In genomic region chr1:8463144-8463927, GRCh38 we compare ENCODE assay signal across 9 cellular contexts.
DNase-seq lines count a peak whose midpoint lies in the region; FAIRE-seq and TF ChIP-seq lines count a peak whose summit lies in the region.
"Had no signal": no experiment of that assay in that cellular context is flagged by ENCODE, and none has a peak within 500 bp of the region (broad histone marks: within the 10 kb centered on the region; RNA-seq: fewer than 3 reads in every experiment).

No MANE protein-coding gene starts in this region.

- H4K20me1 ChIP-seq in OCI-LY7 (ENCODE audit: insufficient read depth, low read length) (no peaks in the 10 kb centered on the region), H1 (replicated peaks in 1 of 2; ENCODE audit: control insufficient read depth in 1 of 2, insufficient read depth in 2 of 2, low read length in 2 of 2) (peaks cover 0 to 2% of the 10 kb centered on the region in 2 experiments)

- H2AFZ ChIP-seq in OCI-LY7 (ENCODE audit: low read length) (no peak overlapping the region; the same call in 1 of the 2 replicates), H1 (ENCODE audit: low read length) (no peak overlapping the region)

- TF ChIP-seq CTCF in OCI-LY7 (conservative IDR thresholded peaks at IDR 0.05; ENCODE audit: low read length) (no peak), H1 (IDR thresholded peaks at IDR 0.05; ENCODE audit: control extremely low read depth in 1 of 3, insufficient read depth in 1 of 3, low read depth in 1 of 3, low read length in 3 of 3) (no peak)

- DNase-seq in DMS 273 (lab: John Stamatoyannopoulos, UW; ENCODE audit: unreplicated experiment) (peak; percentile 39), DMS 273 treated with DMSO at 0.1 percent for 48 hours (lab: John Stamatoyannopoulos, UW) (no peak), OCI-LY7 (ENCODE audit: low spot score) (peak; percentile 42), H1 (ENCODE audit: low read depth in 1 of 2, low spot score in 2 of 2) (no peak), NCI-H526 (lab: John Stamatoyannopoulos, UW) (no peak), NCI-H1694 (lab: John Stamatoyannopoulos, UW) (no peak)
- no peak for DNase-seq in activated effector memory CD4-positive, alpha-beta T cell treated with anti-CD3 and anti-CD28 coated beads, Interleukin-2, amount 50 U/mL, for 16 hours

- no peak overlapping the region for H4K8ac ChIP-seq in H1 (ENCODE audit: extremely low read depth, insufficient read depth, low read length)

- H3K9me3 ChIP-seq in OCI-LY7 (ENCODE audit: low read length) (no peaks in the 10 kb centered on the region), H1 (ENCODE audit: insufficient read depth in 2 of 2, low read depth in 1 of 2, low read length in 1 of 2) (no peaks in the 10 kb centered on the region), muscle layer of colon (ENCODE audit: low read length) (no peaks in the 10 kb centered on the region)

- H3K36me3 ChIP-seq in OCI-LY7 (ENCODE audit: insufficient read depth, low read length) = peaks cover 30% of the 10 kb centered on the region; the same call in 1 of the 2 replicates
- H3K36me3 ChIP-seq in H1 (ENCODE audit: control insufficient read depth in 2 of 4, insufficient read depth in 4 of 4, low read length in 3 of 4) = no peaks in the 10 kb centered on the region; a peak in 1 of 8 replicates
- H3K36me3 ChIP-seq in muscle layer of colon (ENCODE audit: insufficient read depth, low read length) = peaks cover 7% of the 10 kb centered on the region

- H3K4me1 ChIP-seq in OCI-LY7 (ENCODE audit: insufficient read depth, low read length, poor library complexity, severe bottlenecking) (peaks cover 94% of the 10 kb centered on the region), H1 (replicated peaks in 1 of 4; ENCODE audit: control insufficient read depth in 3 of 4, insufficient read depth in 4 of 4, low read length in 3 of 4) (peaks cover 15 to 37% (median 25%) of the 10 kb centered on the region in 4 experiments), muscle layer of colon (ENCODE audit: insufficient read depth, low read length) (peaks cover 61% of the 10 kb centered on the region)

- TF ChIP-seq POLR2A in H1 (IDR thresholded peaks at IDR 0.05; ENCODE audit: control extremely low read depth in 1 of 2, low read depth in 2 of 2, low read length in 2 of 2) = no peak

- no peak overlapping the region; the same call in 1 of the 2 replicates for H2BK20ac ChIP-seq in H1 (ENCODE audit: low read length)

- no peak for TF ChIP-seq EP300 in H1 (IDR thresholded peaks at IDR 0.05; ENCODE audit: borderline replicate concordance in 1 of 2, low read depth in 2 of 2, low read length in 2 of 2)

- no peak overlapping the region for H3K14ac ChIP-seq in H1 (ENCODE audit: insufficient read length)

- no peak for TF ChIP-seq RAD21 in H1 (IDR thresholded peaks at IDR 0.05 in 1 of 2, conservative IDR thresholded peaks at IDR 0.05 in 1 of 2; ENCODE audit: low read depth in 2 of 2, low read length in 2 of 2)

- H3K4ac ChIP-seq in H1 (replicated peaks; ENCODE audit: insufficient read length, low read depth, low read length) = no peak overlapping the region

- peaks cover 52% of the 10 kb centered on the region for H3K79me2 ChIP-seq in OCI-LY7 (ENCODE audit: insufficient read depth, low read depth, low read length)
- peaks cover 0 to 18% of the 10 kb centered on the region in 2 experiments; a peak in 2 of 4 replicates for H3K79me2 ChIP-seq in H1 (ENCODE audit: control insufficient read depth in 1 of 2, insufficient read depth in 2 of 2, low read length in 2 of 2)

- H4K91ac ChIP-seq in H1 (replicated peaks; ENCODE audit: insufficient read length, low read length) = no peak overlapping the region

- H3K23me2 ChIP-seq in H1 (ENCODE audit: low read depth, low read length) = no peaks in the 10 kb centered on the region

- no peak overlapping the region for H2AK5ac ChIP-seq in H1 (ENCODE audit: low read depth, low read length)

- WGBS in H1 (ENCODE audit: extremely low coverage in 1 of 2, insufficient coverage in 1 of 2, insufficient read length in 1 of 2, insufficient replicate concordance in 2 of 2, low coverage in 1 of 2, low lambda C conversion rate in 2 of 2, missing lambda C conversion rate in 1 of 2), 2 experiments = 68% methylated on average over 8 of the region's 8 CpGs; no CpG with 5 or more reads in 1 of the 2 experiments

- H3K4me2 ChIP-seq in OCI-LY7 (ENCODE audit: low read length) (peak overlapping the region; percentile 55), H1 (ENCODE audit: insufficient read depth in 1 of 2, low read depth in 2 of 2, low read length in 2 of 2) (no peak overlapping the region)

- H3K56ac ChIP-seq in H1 (replicated peaks; ENCODE audit: insufficient read length, low read depth, low read length) = no peak overlapping the region

- H3K23ac ChIP-seq in H1 (ENCODE audit: insufficient read length) = no peak overlapping the region

- CTCF ChIA-PET in OCI-LY7 (lab: Charles Lee; ENCODE audit: unreplicated experiment) = interaction anchor here (0.5 to 1.3 kb wide), 2 partner anchors 9 to 386 kb away, joined by 3 to 5 read pairs; no protein-coding TSS in a partner anchor
- CTCF ChIA-PET in H1 (lab: Charles Lee; ENCODE audit: partially characterized antibody) = interaction anchor here (0.6 to 1.8 kb wide), 10 partner anchors 10 to 738 kb away, joined by 3 to 5 read pairs (median 3); no protein-coding TSS in a partner anchor

- no peak for FAIRE-seq in H1 (lab: Jason Lieb, UNC)
- FAIRE-seq: A204.1 had no signal

- H3K9ac ChIP-seq in H1 (replicated peaks in 1 of 4; ENCODE audit: extremely low read depth in 1 of 4, low read depth in 3 of 4, low read length in 3 of 4) (no peak overlapping the region), muscle layer of colon (ENCODE audit: low read length) (no peak overlapping the region)

- H3K79me1 ChIP-seq in H1 (ENCODE audit: low read depth, low read length) = no peaks in the 10 kb centered on the region

- H3K27me3 ChIP-seq in H1 (replicated peaks in 1 of 4; ENCODE audit: control insufficient read depth in 3 of 4, extremely low read depth in 1 of 4, insufficient read depth in 3 of 4, low read length in 3 of 4) = no peaks in the 10 kb centered on the region
- H3K27me3 ChIP-seq in muscle layer of colon (ENCODE audit: control insufficient read depth in 1 of 2, insufficient read depth in 2 of 2, low read length in 2 of 2) = no peaks in the 10 kb centered on the region

- BruUV-seq in OCI-LY7 (replicated peaks; lab: Mats Ljungman, UMichigan) = no TSS peak

- peak overlapping the region; percentile 95; the same call in 1 of the 2 replicates for H2BK12ac ChIP-seq in H1 (ENCODE audit: low read depth, low read length)

- H2BK15ac ChIP-seq in H1 (ENCODE audit: low read length) = 0 out of 2 replicates have a peak overlapping the region, but pooled peaks have one; percentile 22

- H3K4me3 ChIP-seq in OCI-LY7 (ENCODE audit: low read depth, low read length, poor library complexity, severe bottlenecking) = peak overlapping the region; percentile 7
- H3K4me3 ChIP-seq in H1 (ENCODE audit: extremely low read depth in 1 of 4, insufficient read depth in 2 of 4, low read depth in 3 of 4, low read length in 4 of 4) = no peak overlapping the region
- peak overlapping the region in 1 of 2 donors; percentile 29 for H3K4me3 ChIP-seq in muscle layer of colon (ENCODE audit: low read depth in 1 of 2, low read length in 2 of 2)

- intact Hi-C loops in OCI-LY7 (cut with micrococcal nuclease; ENCODE audit: unreplicated experiment) = no loop called here

- H2BK5ac ChIP-seq in H1 (ENCODE audit: low read depth, low read length) = peak overlapping the region; percentile 71; the same call in 1 of the 2 replicates

- H4K5ac ChIP-seq in H1 (ENCODE audit: insufficient read length, low read depth, low read length) = no peak overlapping the region

- H2BK120ac ChIP-seq in H1 (replicated peaks; ENCODE audit: low read depth, low read length) = no peak overlapping the region

- POLR2A ChIA-PET in OCI-LY7 (lab: Charles Lee) (interaction anchor here (0.8 to 2.0 kb wide), 3 partner anchors 9 to 35 kb away, joined by 3 to 6 read pairs (median 3); no protein-coding TSS in a partner anchor), H1 (lab: Charles Lee; ENCODE audit: partially characterized antibody) (interaction anchor here (0.8 to 1.2 kb wide), 4 partner anchors 9 to 167 kb away, joined by 3 read pairs; no protein-coding TSS in a partner anchor)

- H3K9me2 ChIP-seq in OCI-LY7 (ENCODE audit: insufficient read depth, low read length) = no peaks in the 10 kb centered on the region

- peak overlapping the region; percentile 82 for H3K27ac ChIP-seq in OCI-LY7 (ENCODE audit: low read depth, low read length, poor library complexity, severe bottlenecking)
- no peak overlapping the region; the same call in 1 of the 2 replicates for H3K27ac ChIP-seq in H1 (ENCODE audit: low read depth, low read length)
- H3K27ac ChIP-seq in muscle layer of colon (ENCODE audit: low read depth, low read length) = peak overlapping the region; percentile 88

- 0 out of 2 replicates have a peak overlapping the region, but pooled peaks have one; percentile 38 for H3K18ac ChIP-seq in H1 (ENCODE audit: extremely low read depth, low read length)

TF ChIP-seq in H1, 55 proteins besides CTCF, POLR2A, EP300 and RAD21:
- no peak for TF ChIP-seq TCF12 (IDR thresholded peaks at IDR 0.05; ENCODE audit: low read depth, low read length)
- no peak for TF ChIP-seq ZNF274 (IDR thresholded peaks at IDR 0.05; ENCODE audit: borderline replicate concordance, extremely low read depth, low read length)

Comparison
In these comparisons a context has a peak if more than half of its experiments do, and no peak if none do; other contexts are left out.
1. DNase-seq: peak in DMS 273 (single experiment) and OCI-LY7 (single experiment); none in DMS 273 treated with DMSO at 0.1 percent for 48 hours (single experiment), H1 (0 of 2), activated effector memory CD4-positive, alpha-beta T cell treated with anti-CD3 and anti-CD28 coated beads, Interleukin-2, amount 50 U/mL, for 16 hours (single experiment), NCI-H526 (0 of 2) and NCI-H1694 (single experiment).